ENCODE assay signal across 27 cellular contexts in genomic region chr13:92959790-92960189, GRCh38.
DNase-seq lines count a peak whose midpoint lies in the region; ATAC-seq, FAIRE-seq and TF ChIP-seq lines count a peak whose summit lies in the region.
"Had no signal": no experiment of that assay in that cellular context is flagged by ENCODE, and none has a peak within 500 bp of the region (broad histone marks: within the 10 kb centered on the region; RNA-seq: fewer than 3 reads in every experiment).

No MANE protein-coding gene starts in this region.

- TF ChIP-seq EP300 in H1 (IDR thresholded peaks at IDR 0.05; ENCODE audit: borderline replicate concordance in 1 of 2, low read depth in 2 of 2, low read length in 2 of 2): no peak

- no peak overlapping the region for H3K14ac ChIP-seq in H1 (ENCODE audit: insufficient read length)

- no peaks in the 10 kb centered on the region for H3K4me1 ChIP-seq in A673 (ENCODE audit: insufficient read depth, low read length, poor library complexity, severe bottlenecking)
- H3K4me1 ChIP-seq in BE2C: no peaks in the 10 kb centered on the region
- no peaks in the 10 kb centered on the region for H3K4me1 ChIP-seq in H1 (replicated peaks in 1 of 4; ENCODE audit: control insufficient read depth in 3 of 4, insufficient read depth in 4 of 4, low read length in 3 of 4)
- H3K4me1 ChIP-seq: BLaER1 had no signal

- no peak overlapping the region for H2BK15ac ChIP-seq in H1 (ENCODE audit: low read length)

- no peaks in the 10 kb centered on the region for H3K27me3 ChIP-seq in A673 (replicated peaks; ENCODE audit: insufficient read depth, low read depth, low read length, poor library complexity)
- H3K27me3 ChIP-seq in BE2C: no peaks in the 10 kb centered on the region
- H3K27me3 ChIP-seq in H1 (replicated peaks in 1 of 4; ENCODE audit: control insufficient read depth in 3 of 4, extremely low read depth in 1 of 4, insufficient read depth in 3 of 4, low read length in 3 of 4): no peaks in the 10 kb centered on the region
- H3K27me3 ChIP-seq: BLaER1 had no signal

- H3K36me3 ChIP-seq in A673 (ENCODE audit: insufficient read depth, low read length, poor library complexity, severe bottlenecking) (no peaks in the 10 kb centered on the region), BE2C (no peaks in the 10 kb centered on the region), H1 (ENCODE audit: control insufficient read depth in 2 of 4, insufficient read depth in 4 of 4, low read length in 3 of 4) (no peaks in the 10 kb centered on the region)
- H3K36me3 ChIP-seq: BLaER1 had no signal

- TF ChIP-seq RAD21 in H1 (IDR thresholded peaks at IDR 0.05 in 1 of 2, conservative IDR thresholded peaks at IDR 0.05 in 1 of 2; ENCODE audit: low read depth in 2 of 2, low read length in 2 of 2): no peak

- intact Hi-C loops in A673 (cut with micrococcal nuclease; ENCODE audit: unreplicated experiment): loop anchor here (10.0 kb wide), 2 partner anchors 1075 to 1405 kb away; no protein-coding TSS in a partner anchor

- no peak overlapping the region for H3K56ac ChIP-seq in H1 (replicated peaks; ENCODE audit: insufficient read length, low read depth, low read length)

- H3K18ac ChIP-seq in H1 (ENCODE audit: extremely low read depth, low read length): no peak overlapping the region

- H3K23ac ChIP-seq in H1 (ENCODE audit: insufficient read length): no peak overlapping the region

- no TSS peak for BruUV-seq in A673 (replicated peaks; lab: Mats Ljungman, UMichigan)

- no peak for ATAC-seq in HG02763 (IDR thresholded peaks at IDR 0.05; ENCODE audit: unreplicated experiment)
- ATAC-seq: GM12878 had no signal

- no peak overlapping the region for H3K4ac ChIP-seq in H1 (replicated peaks; ENCODE audit: insufficient read length, low read depth, low read length)

- no peak overlapping the region for H2BK5ac ChIP-seq in H1 (ENCODE audit: low read depth, low read length)

- H4K20me1 ChIP-seq in H1 (replicated peaks in 1 of 2; ENCODE audit: control insufficient read depth in 1 of 2, insufficient read depth in 2 of 2, low read length in 2 of 2): no peaks in the 10 kb centered on the region
- H4K20me1 ChIP-seq: BLaER1 had no signal

- no peaks in the 10 kb centered on the region for H3K23me2 ChIP-seq in H1 (ENCODE audit: low read depth, low read length)

- H2BK20ac ChIP-seq in H1 (ENCODE audit: low read length): no peak overlapping the region

- H2AK5ac ChIP-seq in H1 (ENCODE audit: low read depth, low read length): no peak overlapping the region

- H2BK120ac ChIP-seq in H1 (replicated peaks; ENCODE audit: low read depth, low read length): no peak overlapping the region

- H3K79me2 ChIP-seq in H1 (ENCODE audit: control insufficient read depth in 1 of 2, insufficient read depth in 2 of 2, low read length in 2 of 2): no peaks in the 10 kb centered on the region

- H3K9ac ChIP-seq in H1 (replicated peaks in 1 of 4; ENCODE audit: extremely low read depth in 1 of 4, low read depth in 3 of 4, low read length in 3 of 4): no peak overlapping the region
- H3K9ac ChIP-seq: BLaER1 had no signal

- no peak overlapping the region for H2BK12ac ChIP-seq in H1 (ENCODE audit: low read depth, low read length)

- POLR2A ChIA-PET in A673 (lab: Charles Lee; ENCODE audit: low non-redundant PET) (no interaction called here), H1 (lab: Charles Lee; ENCODE audit: partially characterized antibody) (no interaction called here)

- FAIRE-seq in H1 (lab: Jason Lieb, UNC): no peak
- FAIRE-seq: A204.1, GM12878, GM12892, GM18507 had no signal

- H4K91ac ChIP-seq in H1 (replicated peaks; ENCODE audit: insufficient read length, low read length): no peak overlapping the region

- no peaks in the 10 kb centered on the region for H3K9me3 ChIP-seq in A673 (ENCODE audit: low read depth, low read length, poor library complexity, severe bottlenecking)
- H3K9me3 ChIP-seq in BE2C: no peaks in the 10 kb centered on the region
- peaks cover 0 to 8% of the 10 kb centered on the region in 2 experiments; a peak in 2 of 4 replicates for H3K9me3 ChIP-seq in H1 (ENCODE audit: insufficient read depth in 2 of 2, low read depth in 1 of 2, low read length in 1 of 2)

- H3K4me2 ChIP-seq in H1 (ENCODE audit: insufficient read depth in 1 of 2, low read depth in 2 of 2, low read length in 2 of 2): no peak overlapping the region
- H3K4me2 ChIP-seq: BLaER1 had no signal

- no peak overlapping the region for H2AFZ ChIP-seq in H1 (ENCODE audit: low read length)

- H3K79me1 ChIP-seq in H1 (ENCODE audit: low read depth, low read length): no peaks in the 10 kb centered on the region

- no peak overlapping the region for H3K4me3 ChIP-seq in A673 (ENCODE audit: low read depth, low read length, poor library complexity, severe bottlenecking)
- H3K4me3 ChIP-seq in BE2C (ENCODE audit: low read depth, low read length): no peak overlapping the region
- no peak overlapping the region for H3K4me3 ChIP-seq in H1 (ENCODE audit: extremely low read depth in 1 of 4, insufficient read depth in 2 of 4, low read depth in 3 of 4, low read length in 4 of 4)
- H3K4me3 ChIP-seq: BLaER1, GM12878 had no signal

- DNase-seq in A673 (ENCODE audit: low spot score): no peak
- DNase-seq in BE2C: no peak
- DNase-seq in SK-MEL-5 (ENCODE audit: low read depth, low spot score): peak; percentile 12
- no peak for DNase-seq in H1 (ENCODE audit: low read depth in 1 of 2, low spot score in 2 of 2)
- no peak for DNase-seq in NCI-H1105 treated with DMSO at 0.1 percent for 48 hours (lab: John Stamatoyannopoulos, UW)
- DNase-seq in stimulated activated CD4-positive, alpha-beta T cell treated with anti-CD3 and anti-CD28 coated beads, Interleukin-2, amount 100 ng/mL, for 48 hours: no peak
- DNase-seq in midbrain (lab: John Stamatoyannopoulos, UW): no peak
- DNase-seq: 8988T; AML-193; C1 segment of cervical spinal cord; CD4-positive, alpha-beta memory T cell; CD4-positive, CD25-positive, alpha-beta regulatory T cell; CD8-positive, alpha-beta memory T cell; COR-L47; DMS 273 treated with DMSO at 0.1 percent for 48 hours; DMS153; DMS53; DMS79; DND-41; EL; GDM1 had no signal

- CTCF ChIA-PET in A673 (lab: Charles Lee) (no interaction called here), H1 (lab: Charles Lee; ENCODE audit: partially characterized antibody) (interaction anchor here (1.1 to 1.4 kb wide), 2 partner anchors 9 to 109 kb away, joined by 4 read pairs; no protein-coding TSS in a partner anchor)

- 98% methylated on average over 8 of the region's 8 CpGs; no CpG with 5 or more reads in 1 of the 2 experiments for WGBS in H1 (ENCODE audit: extremely low coverage in 1 of 2, insufficient coverage in 1 of 2, insufficient read length in 1 of 2, insufficient replicate concordance in 2 of 2, low coverage in 1 of 2, low lambda C conversion rate in 2 of 2, missing lambda C conversion rate in 1 of 2), 2 experiments

- H3K27ac ChIP-seq in A673 (ENCODE audit: low read depth, low read length, poor library complexity, severe bottlenecking): no peak overlapping the region
- H3K27ac ChIP-seq in H1 (ENCODE audit: low read depth, low read length): no peak overlapping the region
- H3K27ac ChIP-seq: BLaER1 had no signal

- H4K5ac ChIP-seq in H1 (ENCODE audit: insufficient read length, low read depth, low read length): no peak overlapping the region

- TF ChIP-seq CTCF in A673 (conservative IDR thresholded peaks at IDR 0.05; ENCODE audit: low read depth, low read length): 0 out of 2 replicates have a peak, but pooled peaks have one; percentile 16
- peak; percentile 32 for TF ChIP-seq CTCF in BE2C (IDR thresholded peaks at IDR 0.05; ENCODE audit: low read depth, low read length)
- peak in 2 of 3 experiments; percentile 1 to 5; a peak in 1 of 4 replicates for TF ChIP-seq CTCF in H1 (IDR thresholded peaks at IDR 0.05; ENCODE audit: control extremely low read depth in 1 of 3, insufficient read depth in 1 of 3, low read depth in 1 of 3, low read length in 3 of 3)

- TF ChIP-seq POLR2A in H1 (IDR thresholded peaks at IDR 0.05; ENCODE audit: control extremely low read depth in 1 of 2, low read depth in 2 of 2, low read length in 2 of 2): no peak

- in situ Hi-C loops in SK-MEL-5 (cut with HindIII; ENCODE audit: low pct_unique_long_range_greater_than_20kb, low sequenced_read_pairs): no loop called here

- no peak overlapping the region for H4K8ac ChIP-seq in H1 (ENCODE audit: extremely low read depth, insufficient read depth, low read length)

TF ChIP-seq in H1, 55 proteins besides CTCF, POLR2A, EP300 and RAD21:
- TF ChIP-seq SP1 (IDR thresholded peaks at IDR 0.05; ENCODE audit: low read depth, low read length): no peak
- no peak for TF ChIP-seq BCL11A (IDR thresholded peaks at IDR 0.05; ENCODE audit: low read depth in 2 of 2, low read length in 2 of 2)
- TF ChIP-seq SUZ12 (IDR thresholded peaks at IDR 0.05; ENCODE audit: low read length): no peak
- no peak for TF ChIP-seq POU5F1 (IDR thresholded peaks at IDR 0.05; ENCODE audit: low read depth, low read length)
- TF ChIP-seq SP2 (IDR thresholded peaks at IDR 0.05; ENCODE audit: low read length): no peak
- TF ChIP-seq NANOG (IDR thresholded peaks at IDR 0.05; ENCODE audit: insufficient read depth, low read depth, low read length, poor library complexity, severe bottlenecking): no peak
- no peak for TF ChIP-seq YY1 (IDR thresholded peaks at IDR 0.05; ENCODE audit: low read depth, low read length)
- no peak for TF ChIP-seq KDM5A (IDR thresholded peaks at IDR 0.05; ENCODE audit: low read length)
- TF ChIP-seq TAF7 (optimal IDR thresholded peaks at IDR 0.05; ENCODE audit: borderline replicate concordance, low read depth, low read length): no peak
- no peak for TF ChIP-seq JUND (IDR thresholded peaks at IDR 0.05; ENCODE audit: low read length)
